In the genomic region with DNA sequence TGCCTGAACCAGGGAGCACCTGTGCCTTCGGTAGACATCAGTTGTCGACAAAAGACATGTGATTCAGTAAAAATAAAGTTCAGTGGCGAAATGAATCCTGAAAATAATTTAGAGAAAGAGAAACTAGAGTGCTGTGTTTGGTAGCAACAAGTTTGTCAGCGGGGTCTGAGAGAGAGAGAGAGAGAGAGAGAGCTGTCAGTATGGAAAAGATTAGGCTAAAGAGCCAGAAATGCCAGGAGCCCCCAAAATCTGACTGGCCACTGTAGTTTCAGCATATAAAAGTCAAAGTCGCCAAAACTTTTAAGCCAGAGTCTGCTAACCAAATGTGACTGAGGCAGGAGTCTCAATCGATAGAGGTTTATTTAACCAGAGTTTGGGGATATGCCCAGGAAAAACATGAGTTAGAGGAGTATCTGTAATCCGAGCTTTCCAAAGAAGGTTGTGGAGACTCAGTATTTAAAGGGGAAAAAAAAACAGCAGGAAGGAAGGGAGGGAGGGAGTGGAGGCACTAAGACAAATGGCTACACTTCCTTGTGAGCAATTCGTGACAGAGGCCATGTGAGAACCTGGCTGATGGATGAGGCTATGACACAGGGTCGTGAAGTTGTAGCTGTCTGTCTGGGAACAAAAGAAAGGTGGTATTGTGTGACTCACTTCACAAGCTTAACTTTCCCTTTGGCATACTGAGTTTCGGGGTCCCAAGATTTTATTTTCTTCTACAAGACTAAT, we compare ENCODE assay signal across 24 cellular contexts. TPM values are rescaled to one million over a fixed set of nuclear protein-coding genes. Genes with fewer than 3 reads are reported as not detected.
"Had no signal": no experiment of that assay in that cellular context is flagged by ENCODE, and none has a peak within 500 bp of the region (broad histone marks: within the 10 kb centered on the region; RNA-seq: fewer than 3 reads in every experiment).

No MANE protein-coding gene starts in this region.

- DNase-seq: activated CD4-positive, alpha-beta memory T cell treated with anti-CD3 and anti-CD28 coated beads for 36 hours; activated CD4-positive, alpha-beta T cell treated with anti-CD3 and anti-CD28 coated beads for 36 hours; activated naive CD8-positive, alpha-beta T cell treated with anti-CD3 and anti-CD28 coated beads for 36 hours; amniotic stem cell; dermis blood vessel endothelial cell; effector memory CD4-positive, alpha-beta T cell; erythroblast; heart left ventricle; immature natural killer cell; left cardiac atrium; lower lobe of right lung; midbrain; right cardiac atrium; uterus had no signal

- H3K27ac ChIP-seq: gastroesophageal sphincter, heart left ventricle, lower lobe of right lung, tibial nerve, uterus had no signal

- ATAC-seq: activated CD4-positive, alpha-beta T cell treated with anti-CD3 and anti-CD28 coated beads for 36 hours; gastroesophageal sphincter; heart left ventricle; left cardiac atrium; lower lobe of right lung; right cardiac atrium; WTC11 had no signal

- H3K9me3 ChIP-seq: gastroesophageal sphincter, heart left ventricle, lower lobe of right lung, tibial nerve, uterus had no signal

- H3K27ac Mint-ChIP-seq: activated CD4-positive, alpha-beta memory T cell treated with anti-CD3 and anti-CD28 coated beads for 36 hours; activated CD4-positive, alpha-beta T cell treated with anti-CD3 and anti-CD28 coated beads for 36 hours; activated naive CD8-positive, alpha-beta T cell treated with anti-CD3 and anti-CD28 coated beads for 36 hours; immature natural killer cell; progenitor cell of endocrine pancreas; stimulated activated naive CD8-positive, alpha-beta T cell treated with anti-CD3 and anti-CD28 coated beads, Interleukin-15, Interleukin-2, amounts not matched to agents 100 ng/mL and 50 ng/mL, for 24 hours; WTC11 had no signal

- H3K9me3 Mint-ChIP-seq: activated CD4-positive, alpha-beta memory T cell treated with anti-CD3 and anti-CD28 coated beads for 36 hours; activated naive CD8-positive, alpha-beta T cell treated with anti-CD3 and anti-CD28 coated beads for 36 hours; stimulated activated naive CD8-positive, alpha-beta T cell treated with anti-CD3 and anti-CD28 coated beads, Interleukin-15, Interleukin-2, amounts not matched to agents 100 ng/mL and 50 ng/mL, for 24 hours; WTC11 had no signal

- H3K27me3 ChIP-seq: tibial nerve, uterus had no signal

- H3K36me3 ChIP-seq: gastroesophageal sphincter, heart left ventricle, lower lobe of right lung, tibial nerve, uterus had no signal

- H3K36me3 Mint-ChIP-seq: activated CD4-positive, alpha-beta memory T cell treated with anti-CD3 and anti-CD28 coated beads for 36 hours; activated naive CD8-positive, alpha-beta T cell treated with anti-CD3 and anti-CD28 coated beads for 36 hours; immature natural killer cell; WTC11 had no signal

- H3K4me1 ChIP-seq: gastroesophageal sphincter, heart left ventricle, lower lobe of right lung, tibial nerve, uterus had no signal

- H3K4me3 Mint-ChIP-seq: activated CD4-positive, alpha-beta memory T cell treated with anti-CD3 and anti-CD28 coated beads for 36 hours; activated CD4-positive, alpha-beta T cell treated with anti-CD3 and anti-CD28 coated beads for 36 hours; activated naive CD8-positive, alpha-beta T cell treated with anti-CD3 and anti-CD28 coated beads for 36 hours; immature natural killer cell; stimulated activated naive CD8-positive, alpha-beta T cell treated with anti-CD3 and anti-CD28 coated beads, Interleukin-15, Interleukin-2, amounts not matched to agents 100 ng/mL and 50 ng/mL, for 24 hours; WTC11 had no signal

- H3K4me3 ChIP-seq: gastroesophageal sphincter, heart left ventricle, lower lobe of right lung, skin epidermis, tibial nerve, uterus had no signal

- H3K4me1 Mint-ChIP-seq: activated CD4-positive, alpha-beta T cell treated with anti-CD3 and anti-CD28 coated beads for 36 hours; activated naive CD8-positive, alpha-beta T cell treated with anti-CD3 and anti-CD28 coated beads for 36 hours; immature natural killer cell had no signal

RNA-seq across cellular contexts. Expression of gene SLC35G4, which starts 59.2 kb away (rescaled TPM):
- total RNA-seq: activated CD4-positive, alpha-beta memory T cell treated with anti-CD3 and anti-CD28 coated beads for 36 hours; activated CD4-positive, alpha-beta T cell treated with anti-CD3 and anti-CD28 coated beads for 36 hours; activated naive CD8-positive, alpha-beta T cell treated with anti-CD3 and anti-CD28 coated beads for 36 hours; cardiac septum; dermis blood vessel endothelial cell; gastroesophageal sphincter; heart left ventricle; left cardiac atrium; lower lobe of right lung; myocyte; osteoblast; progenitor cell of endocrine pancreas; right cardiac atrium; tibial nerve; uterus; WTC11 had no signal
- polyA plus RNA-seq: heart left ventricle, immature natural killer cell, neural cell, right cardiac atrium had no signal
